In genomic region chr16:27779719-27780161, GRCh38 we compare ENCODE assay signal across 11 cellular contexts.
DNase-seq lines count a peak whose midpoint lies in the region; ATAC-seq and TF ChIP-seq lines count a peak whose summit lies in the region.
"Had no signal": no experiment of that assay in that cellular context is flagged by ENCODE, and none has a peak within 500 bp of the region (broad histone marks: within the 10 kb centered on the region; RNA-seq: fewer than 3 reads in every experiment).

No MANE protein-coding gene starts in this region.

- H3K27me3 ChIP-seq in heart left ventricle (peaks cover 0 to 10% (median 0%) of the 10 kb centered on the region in 9 donors), ascending aorta (no peaks in the 10 kb centered on the region), uterus (no peaks in the 10 kb centered on the region)

- 78 to 85% (median 80%) methylated on average over 20 to 21 of the region's 21 CpGs for WGBS in heart left ventricle, 4 donors

- ATAC-seq in left cardiac atrium (no peak), heart left ventricle (no peak), GM19023 (IDR thresholded peaks at IDR 0.05; ENCODE audit: unreplicated experiment) (no peak)
- ATAC-seq: T-cell had no signal

- H3K4me3 ChIP-seq in heart left ventricle (no peak overlapping the region), ascending aorta (peak overlapping the region in 1 of 2 donors; percentile 33), uterus (no peak overlapping the region)
- H3K4me3 ChIP-seq: HAP-1 had no signal

- H3K36me3 ChIP-seq in heart left ventricle (peaks cover 0 to 24% (median 3%) of the 10 kb centered on the region in 9 donors), ascending aorta (peaks cover 0 to 6% of the 10 kb centered on the region in 2 donors), uterus (no peaks in the 10 kb centered on the region)
- H3K36me3 ChIP-seq: HAP-1 had no signal

- no peak overlapping the region for H3K27ac ChIP-seq in heart left ventricle
- H3K27ac ChIP-seq in ascending aorta = peak overlapping the region in 1 of 2 donors; percentile 16
- H3K27ac ChIP-seq in uterus = no peak overlapping the region
- H3K27ac ChIP-seq: C4-2B had no signal

- TF ChIP-seq CTCF in heart left ventricle (IDR thresholded peaks at IDR 0.05) (peak in 2 of 12 donors; percentile 22 to 25), ascending aorta (IDR thresholded peaks at IDR 0.05) (peak; percentile 38 to 56 (median 44)), uterus (IDR thresholded peaks at IDR 0.05) (peak; percentile 36 to 41 (median 38))

- intact Hi-C loops in left cardiac atrium (cut with DNase I) (no loop called here), heart left ventricle (cut with DNase I) (no loop called here), ascending aorta (cut with DNase I) (loop anchor here (1.0 kb wide), 1 partner anchor 291 kb away; no protein-coding TSS in a partner anchor), uterus (cut with DNase I; ENCODE audit: low total_unique reads) (no loop called here)

- no peaks in the 10 kb centered on the region for H3K4me1 ChIP-seq in heart left ventricle
- peaks cover 4 to 14% of the 10 kb centered on the region in 2 donors for H3K4me1 ChIP-seq in ascending aorta
- no peaks in the 10 kb centered on the region for H3K4me1 ChIP-seq in uterus
- H3K4me1 ChIP-seq: HAP-1 had no signal

- no peaks in the 10 kb centered on the region for H3K9me3 ChIP-seq in heart left ventricle
- no peaks in the 10 kb centered on the region for H3K9me3 ChIP-seq in ascending aorta
- H3K9me3 ChIP-seq in uterus = no peaks in the 10 kb centered on the region
- H3K9me3 ChIP-seq: HAP-1 had no signal

- TF ChIP-seq POLR2A in heart left ventricle (IDR thresholded peaks at IDR 0.05) (no peak), uterus (IDR thresholded peaks at IDR 0.05) (no peak)

- DNase-seq in left cardiac atrium (peak; percentile 41), heart left ventricle (no peak), ascending aorta (ENCODE audit: low spot score in 2 of 2) (no peak), iris pigment epithelial cell (ENCODE audit: low read depth) (peak; percentile 83), uterus (peak; percentile 32 to 58), cortex of kidney (lab: John Stamatoyannopoulos, UW) (no peak)
- no peak for DNase-seq in stimulated activated CD4-positive, alpha-beta T cell treated with anti-CD3 and anti-CD28 coated beads, Interleukin-15, amount 100 ng/mL, for 24 hours
- DNase-seq: T-cell had no signal

Comparison
In these comparisons a context has a peak if more than half of its experiments do, and no peak if none do; other contexts are left out.
1. DNase-seq: peak in left cardiac atrium (single experiment), iris pigment epithelial cell (single experiment) and uterus (2 of 2); none in heart left ventricle (0 of 5), ascending aorta (0 of 2), cortex of kidney (single experiment) and stimulated activated CD4-positive, alpha-beta T cell treated with anti-CD3 and anti-CD28 coated beads, Interleukin-15, amount 100 ng/mL, for 24 hours (single experiment).